25 cellular contexts compared by ENCODE assay signal in genomic region chr2:207316906-207317305, GRCh38.
DNase-seq lines count a peak whose midpoint lies in the region; ATAC-seq, FAIRE-seq and TF ChIP-seq lines count a peak whose summit lies in the region.
"Had no signal": no experiment of that assay in that cellular context is flagged by ENCODE, and none has a peak within 500 bp of the region (broad histone marks: within the 10 kb centered on the region; RNA-seq: fewer than 3 reads in every experiment).

No MANE protein-coding gene starts in this region.

- H3K4me1 ChIP-seq in SK-N-SH (ENCODE audit: control insufficient read depth in 1 of 2, insufficient read depth in 2 of 2, low read depth in 1 of 2, low read length in 1 of 2) (peaks cover 6 to 18% of the 10 kb centered on the region in 2 experiments; a peak in 3 of 4 replicates), astrocyte (ENCODE audit: insufficient read depth, low read length) (peaks cover 2% of the 10 kb centered on the region)
- H3K4me1 ChIP-seq: HAP-1 had no signal

- CTCF ChIA-PET in SK-N-SH (lab: Yijun Ruan, JAX): no interaction called here

- TF ChIP-seq RAD21 in SK-N-SH (IDR thresholded peaks at IDR 0.05; ENCODE audit: low read length): no peak

- no peak for FAIRE-seq in astrocyte (lab: Jason Lieb, UNC)

- no peak for DNase-seq in SK-N-SH
- DNase-seq in stimulated activated naive CD8-positive, alpha-beta T cell treated with anti-CD3 and anti-CD28 coated beads, Interleukin-15, amount 100 ng/mL, for 72 hours: no peak
- no peak for DNase-seq in stimulated activated naive CD8-positive, alpha-beta T cell treated with anti-CD3 and anti-CD28 coated beads, Interleukin-15, Interleukin-2, amounts not matched to agents 100 U/mL and 50 U/mL, for 24 hours
- no peak for DNase-seq in astrocyte (ENCODE audit: low read depth)
- no peak for DNase-seq in NCI-H2081 treated with DMSO at 0.1 percent for 48 hours (lab: John Stamatoyannopoulos, UW)
- DNase-seq in left lobe of liver (ENCODE audit: low spot score): no peak
- no peak for DNase-seq in mucosa of gallbladder (ENCODE audit: low spot score)
- DNase-seq: 8988T; Calu3; CD8-positive, alpha-beta memory T cell; DMS153; GDM1; KG1; NCI-H1092; NCI-H1436; NCI-H187 treated with DMSO at 0.1 percent for 48 hours; NCI-H345; NCI-H524 treated with DMSO at 0.1 percent for 48 hours; NCI-H82 had no signal

- peak overlapping the region; percentile 24 to 76 for H3K27ac Mint-ChIP-seq in stimulated activated naive CD8-positive, alpha-beta T cell treated with anti-CD3 and anti-CD28 coated beads, Interleukin-15, amount 100 ng/mL, for 72 hours
- H3K27ac Mint-ChIP-seq in astrocyte (ENCODE audit: unreplicated experiment): peak overlapping the region; percentile 63
- H3K27ac Mint-ChIP-seq: CD8-positive, alpha-beta memory T cell; GM23338 had no signal

- H4K20me1 ChIP-seq in SK-N-SH (ENCODE audit: insufficient read depth) (no peaks in the 10 kb centered on the region), astrocyte (ENCODE audit: insufficient read depth, low read length) (no peaks in the 10 kb centered on the region)

- no peak overlapping the region for H2AFZ ChIP-seq in SK-N-SH (ENCODE audit: low read depth)
- H2AFZ ChIP-seq in astrocyte (ENCODE audit: low read depth, low read length): no peak overlapping the region
- H2AFZ ChIP-seq: GM23338 had no signal

- no peaks in the 10 kb centered on the region for H3K27me3 ChIP-seq in SK-N-SH (ENCODE audit: insufficient read depth)
- no peaks in the 10 kb centered on the region for H3K27me3 ChIP-seq in astrocyte (ENCODE audit: insufficient read depth, low read length)
- H3K27me3 ChIP-seq: SJSA1 had no signal

- peaks cover 0 to 4% of the 10 kb centered on the region in 2 donors for H3K9me3 Mint-ChIP-seq in stimulated activated naive CD8-positive, alpha-beta T cell treated with anti-CD3 and anti-CD28 coated beads, Interleukin-15, amount 100 ng/mL, for 72 hours
- no peaks in the 10 kb centered on the region for H3K9me3 Mint-ChIP-seq in astrocyte (ENCODE audit: unreplicated experiment)
- H3K9me3 Mint-ChIP-seq: CD8-positive, alpha-beta memory T cell; GM23338 had no signal

- H3K27ac ChIP-seq in SK-N-SH (ENCODE audit: low read depth in 2 of 2, low read length in 1 of 2) (no peak overlapping the region; a peak in 1 of 4 replicates), astrocyte (ENCODE audit: low read depth, low read length) (no peak overlapping the region)
- H3K27ac ChIP-seq: C4-2B, SJSA1 had no signal

- no peaks in the 10 kb centered on the region for H3K36me3 Mint-ChIP-seq in astrocyte (ENCODE audit: low read depth, unreplicated experiment)

- TF ChIP-seq EP300 in SK-N-SH (IDR thresholded peaks at IDR 0.05; ENCODE audit: borderline replicate concordance in 1 of 2, low read depth in 1 of 2, low read length in 1 of 2): no peak

- ATAC-seq in SK-N-SH treated with all-trans-retinoic acid at 6 μM for 48 hours (no peak), left lobe of liver (no peak)
- ATAC-seq in stimulated activated naive CD8-positive, alpha-beta T cell treated with anti-CD3 and anti-CD28 coated beads, Interleukin-15, amount 100 ng/mL, for 72 hours: no peak
- no peak for ATAC-seq in stimulated activated naive CD8-positive, alpha-beta T cell treated with anti-CD3 and anti-CD28 coated beads, Interleukin-15, Interleukin-2, amounts not matched to agents 100 U/mL and 50 U/mL, for 24 hours
- ATAC-seq: GM23338, Right ventricle myocardium inferior had no signal

- H3K4me3 ChIP-seq in SK-N-SH (ENCODE audit: low read depth in 2 of 2, low read length in 1 of 2): no peak overlapping the region
- H3K4me3 ChIP-seq in astrocyte (ENCODE audit: insufficient read depth, low read depth, low read length): no peak overlapping the region
- H3K4me3 ChIP-seq: GM23338, HAP-1, SJSA1 had no signal

- TF ChIP-seq CTCF in SK-N-SH (IDR thresholded peaks at IDR 0.05): no peak
- no peak for TF ChIP-seq CTCF in astrocyte (IDR thresholded peaks at IDR 0.05; ENCODE audit: insufficient read depth, low read depth, low read length)

- H3K36me3 ChIP-seq in SK-N-SH (replicated peaks in 1 of 2; ENCODE audit: control insufficient read depth in 1 of 2, insufficient read depth in 2 of 2, low read length in 1 of 2): no peaks in the 10 kb centered on the region
- H3K36me3 ChIP-seq in astrocyte (ENCODE audit: insufficient read depth, low read length): no peaks in the 10 kb centered on the region
- H3K36me3 ChIP-seq: HAP-1, SJSA1 had no signal

- no peaks in the 10 kb centered on the region for H3K9me2 ChIP-seq in SK-N-SH

- H3K9ac ChIP-seq in SK-N-SH (no peak overlapping the region), astrocyte (ENCODE audit: low read length) (no peak overlapping the region)

- no peak overlapping the region for H3K4me3 Mint-ChIP-seq in stimulated activated naive CD8-positive, alpha-beta T cell treated with anti-CD3 and anti-CD28 coated beads, Interleukin-15, amount 100 ng/mL, for 72 hours
- H3K4me3 Mint-ChIP-seq in astrocyte (ENCODE audit: unreplicated experiment): no peak overlapping the region
- H3K4me3 Mint-ChIP-seq: CD8-positive, alpha-beta memory T cell; GM23338 had no signal

- peaks cover 8% of the 10 kb centered on the region for H3K4me1 Mint-ChIP-seq in stimulated activated naive CD8-positive, alpha-beta T cell treated with anti-CD3 and anti-CD28 coated beads, Interleukin-15, amount 100 ng/mL, for 72 hours
- H3K4me1 Mint-ChIP-seq in astrocyte (ENCODE audit: low read depth, unreplicated experiment): peaks cover 39% of the 10 kb centered on the region
- H3K4me1 Mint-ChIP-seq: CD8-positive, alpha-beta memory T cell; GM23338 had no signal

- H3K79me2 ChIP-seq in SK-N-SH (ENCODE audit: insufficient read depth): no peaks in the 10 kb centered on the region
- no peaks in the 10 kb centered on the region for H3K79me2 ChIP-seq in astrocyte (ENCODE audit: insufficient read depth, low read length)

- H3K9me3 ChIP-seq in SK-N-SH (no peaks in the 10 kb centered on the region), astrocyte (ENCODE audit: insufficient read depth, low read depth, low read length) (no peaks in the 10 kb centered on the region)
- H3K9me3 ChIP-seq: HAP-1, SJSA1 had no signal

- H3F3A ChIP-seq in SK-N-SH (replicated peaks; ENCODE audit: insufficient read depth): peaks cover 6% of the 10 kb centered on the region

- no peaks in the 10 kb centered on the region for H3K27me3 Mint-ChIP-seq in stimulated activated naive CD8-positive, alpha-beta T cell treated with anti-CD3 and anti-CD28 coated beads, Interleukin-15, amount 100 ng/mL, for 72 hours
- H3K27me3 Mint-ChIP-seq in astrocyte (ENCODE audit: low read depth, unreplicated experiment): no peaks in the 10 kb centered on the region

- H3K4me2 ChIP-seq in SK-N-SH (no peak overlapping the region), astrocyte (ENCODE audit: low read length) (no peak overlapping the region)
- H3K4me2 ChIP-seq: GM23338 had no signal

- 87% methylated on average over 2 of the region's 2 CpGs for WGBS in SK-N-SH (ENCODE audit: low lambda C conversion rate)

- POLR2A ChIA-PET in SK-N-SH (lab: Yijun Ruan, JAX): no interaction called here

TF ChIP-seq in SK-N-SH treated with all-trans-retinoic acid at 6 μM for 48 hours, 23 proteins besides CTCF, POLR2A, EP300 and RAD21 (continues in another document):
- no peak for TF ChIP-seq TCF4 (CRISPR knock-in tag; IDR thresholded peaks at IDR 0.05; ENCODE audit: borderline replicate concordance)
- TF ChIP-seq ZFP3 (CRISPR knock-in tag; IDR thresholded peaks at IDR 0.05): no peak
- TF ChIP-seq ARNTL (CRISPR knock-in tag; IDR thresholded peaks at IDR 0.05; ENCODE audit: borderline replicate concordance, low read depth): no peak
- TF ChIP-seq SNAI2 (CRISPR knock-in tag; IDR thresholded peaks at IDR 0.05): 0 out of 2 replicates have a peak, but pooled peaks have one; percentile 23
- no peak for TF ChIP-seq ZNF8 (CRISPR knock-in tag; IDR thresholded peaks at IDR 0.05)
- TF ChIP-seq CSDC2 (CRISPR knock-in tag; IDR thresholded peaks at IDR 0.05): peak; percentile 94
- no peak for TF ChIP-seq ESRRG (CRISPR knock-in tag; IDR thresholded peaks at IDR 0.05)
- no peak for TF ChIP-seq ZFP30 (CRISPR knock-in tag; IDR thresholded peaks at IDR 0.05)
- TF ChIP-seq ZC3H10 (CRISPR knock-in tag; IDR thresholded peaks at IDR 0.05): no peak
- TF ChIP-seq GLIS3 (CRISPR knock-in tag; IDR thresholded peaks at IDR 0.05): no peak

TF ChIP-seq in SK-N-SH, 30 proteins besides CTCF, POLR2A, EP300 and RAD21 (continues in another document):
- TF ChIP-seq JUND (IDR thresholded peaks at IDR 0.05) (no peak), YY1 (IDR thresholded peaks at IDR 0.05; ENCODE audit: low read depth) (no peak), TAF1 (IDR thresholded peaks at IDR 0.05; ENCODE audit: borderline replicate concordance, low read depth, low read length) (no peak), ZBTB33 (IDR thresholded peaks at IDR 0.05; ENCODE audit: borderline replicate concordance, low read depth) (no peak), RCOR1 (IDR thresholded peaks at IDR 0.05; ENCODE audit: low read length) (no peak), SIN3A (IDR thresholded peaks at IDR 0.05; ENCODE audit: borderline replicate concordance, low read depth, low read length) (no peak), NRF1 (IDR thresholded peaks at IDR 0.05; ENCODE audit: low read depth, low read length) (no peak)
- TF ChIP-seq, protein P1, sequence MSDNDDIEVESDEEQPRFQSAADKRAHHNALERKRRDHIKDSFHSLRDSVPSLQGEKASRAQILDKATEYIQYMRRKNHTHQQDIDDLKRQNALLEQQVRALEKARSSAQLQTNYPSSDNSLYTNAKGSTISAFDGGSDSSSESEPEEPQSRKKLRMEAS (IDR thresholded peaks at IDR 0.05; ENCODE audit: low read depth): no peak
